19 cellular contexts compared by ENCODE assay signal in the genomic region with DNA sequence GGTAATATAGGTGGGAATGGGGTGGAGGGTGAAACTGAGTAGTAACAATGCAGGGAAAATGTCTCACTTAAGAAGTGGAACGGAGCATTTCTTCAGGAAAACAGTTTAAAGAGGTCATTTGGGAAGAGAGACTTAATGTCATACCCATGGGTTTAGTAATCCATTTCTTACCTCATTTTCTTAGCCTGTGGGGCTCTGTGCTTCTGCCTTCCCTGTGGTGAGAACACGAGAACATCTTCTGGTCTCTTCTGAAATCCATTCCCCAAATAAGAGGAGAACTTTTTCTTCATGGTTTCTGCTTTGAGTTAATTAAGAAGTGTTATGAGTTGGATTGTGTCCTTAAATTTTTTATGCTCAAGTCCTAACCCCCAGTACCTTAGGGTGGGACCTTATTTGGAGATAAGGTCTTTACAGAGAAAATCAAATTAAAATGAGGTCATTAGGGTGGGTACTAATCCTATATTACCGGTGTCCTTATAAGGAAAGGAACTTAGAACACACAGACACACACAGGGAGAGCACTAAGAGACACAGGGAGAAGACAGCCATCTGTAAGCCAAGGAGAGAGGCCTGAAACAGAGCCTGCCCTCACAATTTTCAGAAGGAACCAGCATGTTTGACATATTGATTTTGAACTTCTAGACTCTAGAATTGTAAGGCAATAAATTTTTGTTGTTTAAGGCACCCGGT. TPM values are rescaled to one million over a fixed set of nuclear protein-coding genes. Genes with fewer than 3 reads are reported as not detected.
DNase-seq lines count a peak whose midpoint lies in the region; ATAC-seq and TF ChIP-seq lines count a peak whose summit lies in the region.
"Had no signal": no experiment of that assay in that cellular context is flagged by ENCODE, and none has a peak within 500 bp of the region (broad histone marks: within the 10 kb centered on the region; RNA-seq: fewer than 3 reads in every experiment).

No MANE protein-coding gene starts in this region.

- peak overlapping the region; percentile 32; the same call in 1 of the 2 replicates for H4K91ac ChIP-seq in IMR-90 (ENCODE audit: insufficient read depth, low read depth, low read length)

- in situ Hi-C loops in IMR-90 (cut with MboI; ENCODE audit: low sequenced_read_pairs) = loop anchor here (5.0 kb wide), 1 partner anchor 322 kb away; no protein-coding TSS in a partner anchor

- H3K36me3 ChIP-seq in IMR-90 (ENCODE audit: control insufficient read depth, insufficient read depth, low read length) = no peaks in the 10 kb centered on the region
- H3K36me3 ChIP-seq in ascending aorta = no peaks in the 10 kb centered on the region
- no peaks in the 10 kb centered on the region for H3K36me3 ChIP-seq in Caco-2 (ENCODE audit: control insufficient read depth, insufficient read depth, low read length)
- H3K36me3 ChIP-seq: upper lobe of right lung had no signal

- TF ChIP-seq CTCF in IMR-90 (conservative IDR thresholded peaks at IDR 0.05; ENCODE audit: low read depth, low read length) (no peak), ascending aorta (IDR thresholded peaks at IDR 0.05) (no peak), foreskin fibroblast (IDR thresholded peaks at IDR 0.05; ENCODE audit: low read depth, low read length) (no peak), Caco-2 (IDR thresholded peaks at IDR 0.05; ENCODE audit: insufficient read depth in 1 of 2, low read depth in 1 of 2, low read length in 1 of 2, severe bottlenecking in 1 of 2, unreplicated experiment in 1 of 2) (no peak), omental fat pad (IDR thresholded peaks at IDR 0.05) (no peak)

- no peak overlapping the region for H3K4me3 Mint-ChIP-seq in Caco-2 (ENCODE audit: unreplicated experiment)
- H3K4me3 Mint-ChIP-seq: activated T-cell treated with anti-CD3 and anti-CD28 coated beads, Interleukin-2, amount 50 U/mL, for 24 hours; nephron progenitor cell; T-cell had no signal

- H3K4me2 ChIP-seq in IMR-90 (ENCODE audit: low read depth, low read length) = no peak overlapping the region
- H3K4me2 ChIP-seq: A549 had no signal

- intact Hi-C loops in IMR-90 (cut with micrococcal nuclease) = loop anchor here (2.0 kb wide), 2 partner anchors 23 to 319 kb away; no protein-coding TSS in a partner anchor
- intact Hi-C loops in ascending aorta (cut with DNase I) = loop anchor here (1.0 to 5.0 kb wide), 4 partner anchors 19 to 319 kb away; no protein-coding TSS in a partner anchor
- intact Hi-C loops in Caco-2 (cut with micrococcal nuclease; ENCODE audit: unreplicated experiment) = no loop called here

- CTCF ChIA-PET in IMR-90 (lab: Yijun Ruan, JAX) = interaction anchor here (2.8 kb wide), 1 partner anchor 213 kb away, joined by 21 read pairs; a partner anchor contains a TSS
- CTCF ChIA-PET in Caco-2 (lab: Charles Lee) = interaction anchor here (2.1 kb wide), 1 partner anchor 214 kb away, joined by 17 read pairs; a partner anchor contains a TSS

- dilution Hi-C loops in IMR-90 (cut with HindIII; ENCODE audit: low sequenced_read_pairs, unreplicated experiment) = loop anchor here (25.0 kb wide), 2 partner anchors 207 to 457 kb away; a partner anchor contains a TSS

- no peak overlapping the region for H3K27ac Mint-ChIP-seq in Caco-2 (ENCODE audit: unreplicated experiment)
- H3K27ac Mint-ChIP-seq: activated T-cell treated with anti-CD3 and anti-CD28 coated beads, Interleukin-2, amount 50 U/mL, for 24 hours; nephron progenitor cell; T-cell had no signal

- H3K27me3 Mint-ChIP-seq in Caco-2 (ENCODE audit: insufficient read depth, unreplicated experiment) = no peaks in the 10 kb centered on the region

- peak overlapping the region; percentile 26 to 47; a peak in 3 of 4 replicates for H4K8ac ChIP-seq in IMR-90 (ENCODE audit: low read depth in 2 of 2, low read length in 2 of 2)

- no peaks in the 10 kb centered on the region for H3K79me1 ChIP-seq in IMR-90 (ENCODE audit: low read depth in 1 of 2, low read length in 2 of 2)

- DNase-seq in A172 (ENCODE audit: low spot score) (peak; percentile 37), IMR-90 (peak; percentile 65), ascending aorta (ENCODE audit: low spot score in 2 of 2) (no peak), foreskin fibroblast (peak; percentile 64 to 78), Caco-2 (no peak), omental fat pad (ENCODE audit: low spot score) (no peak), RPMI8226 (no peak)
- DNase-seq: activated CD4-positive, CD25-positive, alpha-beta regulatory T cell treated with anti-CD3 and anti-CD28 coated beads, Interleukin-2, amount 50 U/mL, for 72 hours; activated T-cell treated with anti-CD3 and anti-CD28 coated beads, Interleukin-2, amount 50 U/mL, for 24 hours; DMS153; hippocampal formation; Kasumi-1; left ventricle myocardium superior; NCI-H2107; nephron progenitor cell; T-cell; upper lobe of right lung had no signal

- H3K56ac ChIP-seq in IMR-90 (ENCODE audit: extremely low read depth, insufficient read depth, low read length) = no peak overlapping the region

- peak overlapping the region; percentile 61 for H3K14ac ChIP-seq in IMR-90 (replicated peaks; ENCODE audit: low read depth, low read length)

- no peaks in the 10 kb centered on the region for H3K9me3 Mint-ChIP-seq in Caco-2 (ENCODE audit: unreplicated experiment)
- H3K9me3 Mint-ChIP-seq: activated T-cell treated with anti-CD3 and anti-CD28 coated beads, Interleukin-2, amount 50 U/mL, for 24 hours; nephron progenitor cell; T-cell had no signal

- H3K18ac ChIP-seq in IMR-90 (ENCODE audit: low read depth, low read length) = peak overlapping the region; percentile 43; the same call in 1 of the 2 replicates

- peak overlapping the region; percentile 59; the same call in 1 of the 2 replicates for H2BK20ac ChIP-seq in IMR-90 (ENCODE audit: low read depth, low read length)

- H3K9ac ChIP-seq in IMR-90 (ENCODE audit: low read depth, low read length) = no peak overlapping the region

- no peak overlapping the region; the same call in 1 of the 2 replicates for H4K5ac ChIP-seq in IMR-90 (ENCODE audit: low read depth, low read length)

- peak overlapping the region; percentile 72; the same call in 1 of the 2 replicates for H3K4ac ChIP-seq in IMR-90 (ENCODE audit: low read depth, low read length)

- H3K4me1 Mint-ChIP-seq in Caco-2 (ENCODE audit: low read depth, unreplicated experiment) = no peaks in the 10 kb centered on the region
- H3K4me1 Mint-ChIP-seq: nephron progenitor cell, T-cell had no signal

- H3K27me3 ChIP-seq in IMR-90 (ENCODE audit: control insufficient read depth, insufficient read depth, low read length) = no peaks in the 10 kb centered on the region
- no peaks in the 10 kb centered on the region for H3K27me3 ChIP-seq in ascending aorta
- no peaks in the 10 kb centered on the region for H3K27me3 ChIP-seq in Caco-2 (replicated peaks; ENCODE audit: control insufficient read depth, insufficient read depth, low read length)
- H3K27me3 ChIP-seq: upper lobe of right lung had no signal

- H3K4me3 ChIP-seq in IMR-90 (ENCODE audit: insufficient read depth, low read depth, low read length) (no peak overlapping the region), ascending aorta (no peak overlapping the region), foreskin fibroblast (ENCODE audit: low read depth in 1 of 2, low read length in 2 of 2) (no peak overlapping the region), Caco-2 (ENCODE audit: low read depth, low read length) (no peak overlapping the region)
- H3K4me3 ChIP-seq: A549, upper lobe of right lung had no signal

- no peaks in the 10 kb centered on the region for H4K20me1 ChIP-seq in IMR-90 (ENCODE audit: insufficient read depth, low read length)

- H2AK9ac ChIP-seq in IMR-90 (replicated peaks; ENCODE audit: low read depth, low read length, poor library complexity) = no peak overlapping the region

- peak overlapping the region; percentile 15; the same call in 1 of the 2 replicates for H2AK5ac ChIP-seq in IMR-90 (ENCODE audit: low read depth, low read length)

- ATAC-seq in IMR-90 (ENCODE audit: low read depth) = peak; percentile 35
- no peak for ATAC-seq in GM19463 (IDR thresholded peaks at IDR 0.05; ENCODE audit: unreplicated experiment)
- no peak for ATAC-seq in omental fat pad (ENCODE audit: low FRiP score)
- ATAC-seq: A549, left ventricle myocardium superior, T-cell, upper lobe of right lung had no signal

- POLR2A ChIA-PET in IMR-90 (lab: Charles Lee; ENCODE audit: unreplicated experiment) = no interaction called here
- POLR2A ChIA-PET in Caco-2 (lab: Charles Lee) = no interaction called here

- H2BK15ac ChIP-seq in IMR-90 (ENCODE audit: low read depth, low read length) = 0 out of 3 replicates have a peak overlapping the region, but pooled peaks have one; percentile 77

- no peak for TF ChIP-seq RAD21 in IMR-90 (IDR thresholded peaks at IDR 0.05; ENCODE audit: low read length)

- H3K23ac ChIP-seq in IMR-90 (ENCODE audit: low read depth, low read length) = peak overlapping the region; percentile 54

- no peaks in the 10 kb centered on the region for H3K36me3 Mint-ChIP-seq in Caco-2 (ENCODE audit: insufficient read depth, unreplicated experiment)
- H3K36me3 Mint-ChIP-seq: T-cell had no signal

- no peaks in the 10 kb centered on the region for H3K9me3 ChIP-seq in IMR-90 (ENCODE audit: control insufficient read depth, insufficient read depth, low read length)
- no peaks in the 10 kb centered on the region for H3K9me3 ChIP-seq in ascending aorta
- H3K9me3 ChIP-seq in Caco-2 = no peaks in the 10 kb centered on the region
- H3K9me3 ChIP-seq: A549, upper lobe of right lung had no signal

- no peak overlapping the region for H2AFZ ChIP-seq in IMR-90 (replicated peaks; ENCODE audit: low read length, poor library complexity)

- H3K27ac ChIP-seq in IMR-90 (ENCODE audit: insufficient read depth, low read length) = no peak overlapping the region
- peak overlapping the region; percentile 75 to 89 for H3K27ac ChIP-seq in ascending aorta
- H3K27ac ChIP-seq: A549, upper lobe of right lung had no signal

- peak overlapping the region; percentile 63; the same call in 1 of the 2 replicates for H2BK120ac ChIP-seq in IMR-90 (ENCODE audit: low read depth, low read length)

- TF ChIP-seq POLR2A in IMR-90 (IDR thresholded peaks at IDR 0.05; ENCODE audit: low read depth, low read length) = no peak

- no peaks in the 10 kb centered on the region for H3K9me1 ChIP-seq in IMR-90 (ENCODE audit: insufficient read depth, low read length)

- H2BK5ac ChIP-seq in IMR-90 (ENCODE audit: low read depth, low read length, poor library complexity, severe bottlenecking) = peak overlapping the region; percentile 56

- H3K4me1 ChIP-seq in IMR-90 (ENCODE audit: control insufficient read depth, insufficient read depth, low read length) (peaks cover 4% of the 10 kb centered on the region; the same call in 1 of the 2 replicates), ascending aorta (peaks cover 0 to 43% of the 10 kb centered on the region in 2 donors), Caco-2 (no peaks in the 10 kb centered on the region)
- H3K4me1 ChIP-seq: A549, upper lobe of right lung had no signal

- BruUV-seq in IMR-90 (replicated peaks; lab: Mats Ljungman, UMichigan) = no TSS peak
- BruUV-seq in Caco-2 (replicated peaks; lab: Mats Ljungman, UMichigan) = no TSS peak

- whole genome bisulfite sequencing in IMR-90 (ENCODE audit: extremely low coverage in 2 of 2, insufficient read length in 1 of 2), 2 experiments = no CpG with 5 or more reads among the region's 4 CpGs

RNA-seq across cellular contexts. Expression of a gene that starts 5.4 kb away (rescaled TPM):
- total RNA-seq in A172 (2014; rRNA removed; shearing (Covaris generic)) = not detected in 2 replicates
- total RNA-seq in IMR-90 (2012; rRNA removed) (0.28 and 0.36 TPM in 2 replicates), ascending aorta (1.9 TPM), Caco-2 (2022) (not detected in 2 replicates), omental fat pad (not detected)
- polyA plus RNA-seq in IMR-90 (2012; rRNA removed) = 0.10 and 0.37 TPM in 2 replicates
- 0.03 TPM in 1 of 2 replicates, not detected in the other for polyA plus RNA-seq in IMR-90 (2012; cell fraction: cytosol; rRNA removed)
- polyA plus RNA-seq in IMR-90 (2012; cell fraction: nucleus; rRNA removed; ENCODE audit: low replicate concordance) = 0.07 and 0.25 TPM in 2 replicates
- total RNA-seq: T-cell, upper lobe of right lung had no signal
- polyA plus RNA-seq: A549 had no signal

Comparison
In these comparisons a context has a peak if more than half of its experiments do, and no peak if none do; other contexts are left out.
1. DNase-seq: peak in A172 (single experiment), IMR-90 (single experiment) and foreskin fibroblast (2 of 2); none in ascending aorta (0 of 2), Caco-2 (0 of 2), omental fat pad (single experiment) and RPMI8226 (single experiment).